12 cellular contexts compared by ENCODE assay signal in genomic region chr5:116759860-116760644, GRCh38.
A peak's percentile ranks its signal among the peaks of the same experiment; 100 is the strongest.
DNase-seq lines count a peak whose midpoint lies in the region; ATAC-seq and TF ChIP-seq lines count a peak whose summit lies in the region.
"Had no signal": no experiment of that assay in that cellular context is flagged by ENCODE, and none has a peak within 500 bp of the region (broad histone marks: within the 10 kb centered on the region; RNA-seq: fewer than 3 reads in every experiment).

No MANE protein-coding gene starts in this region.

- no peak overlapping the region for H3K27ac Mint-ChIP-seq in stimulated activated memory B cell treated with anti-CD40 and anti-IgM and Interleukin-4, amounts not matched to agents 10 μg/mL and 1 μg/mL and 100 μg/mL, for 72 hours

- H3K27ac ChIP-seq in HEK293 (ENCODE audit: extremely low read depth, low read depth, low read length) (no peak overlapping the region), gastroesophageal sphincter (peak overlapping the region in 2 of 4 donors; percentile 5 to 27)

- peak; percentile 85 for ATAC-seq in gastroesophageal sphincter
- no peak for ATAC-seq in stimulated activated memory B cell treated with anti-CD40 and anti-IgM and Interleukin-4, amounts not matched to agents 10 μg/mL and 1 μg/mL and 100 μg/mL, for 72 hours
- ATAC-seq: HCT116 had no signal

- H3K9me3 Mint-ChIP-seq in stimulated activated memory B cell treated with anti-CD40 and anti-IgM and Interleukin-4, amounts not matched to agents 10 μg/mL and 1 μg/mL and 100 μg/mL, for 72 hours = peaks cover 4% of the 10 kb centered on the region

- TF ChIP-seq EP300 in gastroesophageal sphincter (IDR thresholded peaks at IDR 0.05) = no peak

- H3K4me1 ChIP-seq in HEK293 (ENCODE audit: control insufficient read depth, insufficient read depth, low read length) (peaks cover 3% of the 10 kb centered on the region; the same call in 1 of the 2 replicates), NT2/D1 (ENCODE audit: insufficient read depth, insufficient read length) (peaks cover 3% of the 10 kb centered on the region), gastroesophageal sphincter (no peaks in the 10 kb centered on the region)

- no peak for TF ChIP-seq POLR2A in gastroesophageal sphincter (IDR thresholded peaks at IDR 0.05)

- H3K27me3 ChIP-seq in NT2/D1 (ENCODE audit: insufficient read depth, insufficient read length) (no peaks in the 10 kb centered on the region), gastroesophageal sphincter (no peaks in the 10 kb centered on the region)
- H3K27me3 ChIP-seq: esophagus squamous epithelium had no signal

- no peak for TF ChIP-seq CTCF in HEK293 (tag by site-specific recombination; IDR thresholded peaks at IDR 0.05)
- TF ChIP-seq CTCF in gastroesophageal sphincter (IDR thresholded peaks at IDR 0.05) = no peak

- POLR2A ChIA-PET in HEK293 (lab: Yijun Ruan, JAX) = no interaction called here

- H3K9me3 ChIP-seq in HEK293 (ENCODE audit: control insufficient read depth, insufficient read depth, low read depth, low read length) (no peaks in the 10 kb centered on the region), NT2/D1 (ENCODE audit: insufficient read depth, low read length) (peaks cover 35% of the 10 kb centered on the region), gastroesophageal sphincter (no peaks in the 10 kb centered on the region)
- H3K9me3 ChIP-seq: esophagus squamous epithelium had no signal

- no peak overlapping the region for H3K4me3 ChIP-seq in HEK293 (ENCODE audit: low read depth, low read length)
- no peak overlapping the region for H3K4me3 ChIP-seq in NT2/D1 (ENCODE audit: insufficient read length, low read depth)
- no peak overlapping the region for H3K4me3 ChIP-seq in gastroesophageal sphincter
- H3K4me3 ChIP-seq: esophagus squamous epithelium had no signal

- CTCF ChIA-PET in HEK293 (lab: Yijun Ruan, JAX) = no interaction called here

- no peak overlapping the region for H3K9ac ChIP-seq in NT2/D1 (ENCODE audit: insufficient read length, low read depth)

- H3K4me1 Mint-ChIP-seq in stimulated activated memory B cell treated with anti-CD40 and anti-IgM and Interleukin-4, amounts not matched to agents 10 μg/mL and 1 μg/mL and 100 μg/mL, for 72 hours = peaks cover 11% of the 10 kb centered on the region

- H3K36me3 ChIP-seq in HEK293 (ENCODE audit: control insufficient read depth in 2 of 2, insufficient read depth in 1 of 2, low read length in 2 of 2) (no peaks in the 10 kb centered on the region), NT2/D1 (ENCODE audit: insufficient read depth, insufficient read length, low read length) (no peaks in the 10 kb centered on the region), gastroesophageal sphincter (no peaks in the 10 kb centered on the region)
- H3K36me3 ChIP-seq: esophagus squamous epithelium had no signal

- no peak overlapping the region for H3K4me3 Mint-ChIP-seq in stimulated activated memory B cell treated with anti-CD40 and anti-IgM and Interleukin-4, amounts not matched to agents 10 μg/mL and 1 μg/mL and 100 μg/mL, for 72 hours

- no peaks in the 10 kb centered on the region for H3K36me3 Mint-ChIP-seq in stimulated activated memory B cell treated with anti-CD40 and anti-IgM and Interleukin-4, amounts not matched to agents 10 μg/mL and 1 μg/mL and 100 μg/mL, for 72 hours

- H3K27me3 Mint-ChIP-seq in stimulated activated memory B cell treated with anti-CD40 and anti-IgM and Interleukin-4, amounts not matched to agents 10 μg/mL and 1 μg/mL and 100 μg/mL, for 72 hours = peaks cover 9% of the 10 kb centered on the region

- WGBS in gastroesophageal sphincter (ENCODE audit: low coverage in 1 of 2), 2 donors = 67 to 79% methylated on average over 6 to 7 of the region's 10 CpGs

- peak; percentile 57 for DNase-seq in NT2/D1 (ENCODE audit: low read depth, low spot score)
- peak; percentile 85 for DNase-seq in retina
- DNase-seq in activated naive CD4-positive, alpha-beta T cell treated with anti-CD3 and anti-CD28 coated beads, Interleukin-2, amount 50 U/mL, for 16 hours = no peak
- DNase-seq in NCI-H1092 treated with DMSO at 0.1 percent for 48 hours (lab: John Stamatoyannopoulos, UW) = no peak
- DNase-seq in activated CD4-positive, alpha-beta T cell treated with anti-CD3 and anti-CD28 coated beads, Interleukin-2, amount 50 U/mL, for 48 hours = no peak
- DNase-seq: activated naive CD4-positive, alpha-beta T cell; esophagus squamous epithelium; GF-D8 had no signal

TF ChIP-seq in HEK293, 187 proteins besides CTCF, POLR2A, EP300 and RAD21:
- TF ChIP-seq FEZF1 (tag by site-specific recombination; IDR thresholded peaks at IDR 0.05) (no peak), ZBTB11 (tag by site-specific recombination; conservative IDR thresholded peaks at IDR 0.05; ENCODE audit: low read depth) (no peak), ZIC2 (tag by site-specific recombination; IDR thresholded peaks at IDR 0.05) (peak; percentile 90), ZNF585B (tag by site-specific recombination; IDR thresholded peaks at IDR 0.05) (0 out of 2 replicates have a peak, but pooled peaks have one; percentile 7), ZNF621 (tag by site-specific recombination; IDR thresholded peaks at IDR 0.05) (no peak)

Comparison
In these comparisons a context has a peak if more than half of its experiments do, and no peak if none do; other contexts are left out.
1. DNase-seq: peak in NT2/D1 (single experiment) and retina (single experiment); none in activated naive CD4-positive, alpha-beta T cell treated with anti-CD3 and anti-CD28 coated beads, Interleukin-2, amount 50 U/mL, for 16 hours (single experiment), NCI-H1092 treated with DMSO at 0.1 percent for 48 hours (single experiment) and activated CD4-positive, alpha-beta T cell treated with anti-CD3 and anti-CD28 coated beads, Interleukin-2, amount 50 U/mL, for 48 hours (0 of 2).